In the genomic region with DNA sequence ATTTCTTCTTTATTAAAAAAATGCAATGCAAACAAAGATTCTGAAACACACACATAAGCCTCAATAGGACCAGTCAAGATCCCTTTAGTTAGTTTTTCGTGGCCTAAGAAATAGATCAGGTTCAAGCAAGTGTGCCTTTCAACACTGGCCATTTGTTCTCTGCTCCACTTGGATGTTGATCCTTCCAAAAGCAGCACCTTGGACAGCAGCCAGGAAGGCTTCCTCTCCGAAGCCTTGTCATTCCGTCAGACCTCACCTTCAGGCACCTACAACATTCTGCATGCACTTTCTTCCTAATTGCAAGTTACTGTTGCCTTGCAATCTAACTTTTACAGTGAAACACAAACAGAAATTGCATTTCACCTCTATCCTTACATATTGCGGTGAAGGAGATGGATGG, we compare ENCODE assay signal across 9 cellular contexts.
DNase-seq lines count a peak whose midpoint lies in the region; ATAC-seq and TF ChIP-seq lines count a peak whose summit lies in the region.
"Had no signal": no experiment of that assay in that cellular context is flagged by ENCODE, and none has a peak within 500 bp of the region (broad histone marks: within the 10 kb centered on the region; RNA-seq: fewer than 3 reads in every experiment).

No MANE protein-coding gene starts in this region.

- no peaks in the 10 kb centered on the region for H3K9me3 ChIP-seq in testis
- H3K9me3 ChIP-seq: left lung had no signal

- 41 to 45% methylated on average over 4 of the region's 4 CpGs for WGBS in testis, 2 donors

- no peaks in the 10 kb centered on the region for H3K9me3 Mint-ChIP-seq in activated naive CD4-positive, alpha-beta T cell treated with anti-CD3 and anti-CD28 coated beads, Interleukin-2, amount 10 ng/mL, durations not matched to agents 7 days and 5 days
- no peaks in the 10 kb centered on the region for H3K9me3 Mint-ChIP-seq in activated T-helper 2 cell treated with anti-CD3 and anti-CD28 coated beads, Interferon-gamma antibody, Interleukin-2, Interleukin-4, amounts not matched to agents 10 μg/mL and 5 μg/mL and 100 μg/mL, durations not matched to agents 14 hours and 24 hours and 36 hours

- intact Hi-C loops in testis (cut with DNase I; ENCODE audit: low total_unique reads): no loop called here
- intact Hi-C loops in activated T-helper 2 cell treated with anti-CD3 and anti-CD28 coated beads, Interferon-gamma antibody, Interleukin-2, Interleukin-4, amounts not matched to agents 10 μg/mL and 5 μg/mL and 100 μg/mL, durations not matched to agents 14 hours and 24 hours and 36 hours (cut with micrococcal nuclease): no loop called here

- no peak for TF ChIP-seq CTCF in testis (IDR thresholded peaks at IDR 0.05)

- H3K36me3 Mint-ChIP-seq in activated naive CD4-positive, alpha-beta T cell treated with anti-CD3 and anti-CD28 coated beads, Interleukin-2, amount 10 ng/mL, durations not matched to agents 7 days and 5 days: no peaks in the 10 kb centered on the region
- H3K36me3 Mint-ChIP-seq in activated T-helper 2 cell treated with anti-CD3 and anti-CD28 coated beads, Interferon-gamma antibody, Interleukin-2, Interleukin-4, amounts not matched to agents 10 μg/mL and 5 μg/mL and 100 μg/mL, durations not matched to agents 14 hours and 24 hours and 36 hours (ENCODE audit: low read depth): no peaks in the 10 kb centered on the region

- H3K36me3 ChIP-seq in testis (ENCODE audit: low read depth, missing control alignments): no peaks in the 10 kb centered on the region
- H3K36me3 ChIP-seq: left lung had no signal

- no peak for TF ChIP-seq POLR2A in testis (IDR thresholded peaks at IDR 0.05)

- no peaks in the 10 kb centered on the region for H3K4me1 ChIP-seq in testis
- H3K4me1 ChIP-seq: left lung had no signal

- no peak overlapping the region for H3K27ac Mint-ChIP-seq in activated naive CD4-positive, alpha-beta T cell treated with anti-CD3 and anti-CD28 coated beads, Interleukin-2, amount 10 ng/mL, durations not matched to agents 7 days and 5 days
- H3K27ac Mint-ChIP-seq in activated T-helper 2 cell treated with anti-CD3 and anti-CD28 coated beads, Interferon-gamma antibody, Interleukin-2, Interleukin-4, amounts not matched to agents 10 μg/mL and 5 μg/mL and 100 μg/mL, durations not matched to agents 14 hours and 24 hours and 36 hours: no peak overlapping the region

- no peaks in the 10 kb centered on the region for H3K27me3 Mint-ChIP-seq in activated naive CD4-positive, alpha-beta T cell treated with anti-CD3 and anti-CD28 coated beads, Interleukin-2, amount 10 ng/mL, durations not matched to agents 7 days and 5 days
- H3K27me3 Mint-ChIP-seq in activated T-helper 2 cell treated with anti-CD3 and anti-CD28 coated beads, Interferon-gamma antibody, Interleukin-2, Interleukin-4, amounts not matched to agents 10 μg/mL and 5 μg/mL and 100 μg/mL, durations not matched to agents 14 hours and 24 hours and 36 hours (ENCODE audit: low read depth): no peaks in the 10 kb centered on the region

- peak; percentile 40 for DNase-seq in activated naive CD4-positive, alpha-beta T cell treated with anti-CD3 and anti-CD28 coated beads, Interleukin-2, amount 10 ng/mL, durations not matched to agents 7 days and 5 days
- DNase-seq in activated naive CD4-positive, alpha-beta T cell treated with anti-CD3 and anti-CD28 coated beads, Interleukin-2, amount 50 U/mL, for 16 hours: no peak
- peak; percentile 9 for DNase-seq in UCSD-AML1 (lab: John Stamatoyannopoulos, UW; ENCODE audit: unreplicated experiment)
- DNase-seq in glomerular endothelial cell (ENCODE audit: extremely low read depth, low read depth, low spot score): peak; percentile 5
- DNase-seq in testis: peak; percentile 47
- no peak for DNase-seq in activated T-helper 2 cell treated with anti-CD3 and anti-CD28 coated beads, Interferon-gamma antibody, Interleukin-2, Interleukin-4, amounts not matched to agents 10 μg/mL and 5 μg/mL and 100 μg/mL, durations not matched to agents 14 hours and 24 hours and 36 hours (ENCODE audit: low spot score)
- no peak for DNase-seq in T-helper 1 cell

- no peak overlapping the region for H3K27ac ChIP-seq in testis
- H3K27ac ChIP-seq: left lung had no signal

- H3K4me1 Mint-ChIP-seq in activated naive CD4-positive, alpha-beta T cell treated with anti-CD3 and anti-CD28 coated beads, Interleukin-2, amount 10 ng/mL, durations not matched to agents 7 days and 5 days: no peaks in the 10 kb centered on the region
- no peaks in the 10 kb centered on the region for H3K4me1 Mint-ChIP-seq in activated T-helper 2 cell treated with anti-CD3 and anti-CD28 coated beads, Interferon-gamma antibody, Interleukin-2, Interleukin-4, amounts not matched to agents 10 μg/mL and 5 μg/mL and 100 μg/mL, durations not matched to agents 14 hours and 24 hours and 36 hours (ENCODE audit: low read depth)

- no peak overlapping the region for H3K4me3 Mint-ChIP-seq in activated naive CD4-positive, alpha-beta T cell treated with anti-CD3 and anti-CD28 coated beads, Interleukin-2, amount 10 ng/mL, durations not matched to agents 7 days and 5 days
- H3K4me3 Mint-ChIP-seq in activated T-helper 2 cell treated with anti-CD3 and anti-CD28 coated beads, Interferon-gamma antibody, Interleukin-2, Interleukin-4, amounts not matched to agents 10 μg/mL and 5 μg/mL and 100 μg/mL, durations not matched to agents 14 hours and 24 hours and 36 hours (ENCODE audit: low read depth): no peak overlapping the region

- H3K27me3 ChIP-seq in testis: no peaks in the 10 kb centered on the region
- H3K27me3 ChIP-seq: left lung had no signal

- ATAC-seq in HG02840 (IDR thresholded peaks at IDR 0.05; ENCODE audit: low FRiP score, unreplicated experiment): no peak
- ATAC-seq: left lung had no signal

- H3K4me3 ChIP-seq in testis: no peak overlapping the region
- H3K4me3 ChIP-seq: left lung had no signal

- CTCF ChIA-PET in activated naive CD4-positive, alpha-beta T cell treated with anti-CD3 and anti-CD28 coated beads, Interleukin-2, amount 10 ng/mL, durations not matched to agents 7 days and 5 days (lab: Charles Lee): no interaction called here

Comparison
In these comparisons a context has a peak if more than half of its experiments do, and no peak if none do; other contexts are left out.
1. DNase-seq: peak in activated naive CD4-positive, alpha-beta T cell treated with anti-CD3 and anti-CD28 coated beads, Interleukin-2, amount 10 ng/mL, durations not matched to agents 7 days and 5 days (single experiment), UCSD-AML1 (single experiment), glomerular endothelial cell (single experiment) and testis (single experiment); none in activated naive CD4-positive, alpha-beta T cell treated with anti-CD3 and anti-CD28 coated beads, Interleukin-2, amount 50 U/mL, for 16 hours (single experiment), activated T-helper 2 cell treated with anti-CD3 and anti-CD28 coated beads, Interferon-gamma antibody, Interleukin-2, Interleukin-4, amounts not matched to agents 10 μg/mL and 5 μg/mL and 100 μg/mL, durations not matched to agents 14 hours and 24 hours and 36 hours (single experiment) and T-helper 1 cell (0 of 5).